In genomic region chr2:234955091-234955511, GRCh38 we compare ENCODE assay signal across 10 cellular contexts. TPM values are rescaled to one million over a fixed set of nuclear protein-coding genes. Genes with fewer than 3 reads are reported as not detected.
DNase-seq lines count a peak whose midpoint lies in the region; ATAC-seq lines count a peak whose summit lies in the region.
"Had no signal": no experiment of that assay in that cellular context is flagged by ENCODE, and none has a peak within 500 bp of the region (broad histone marks: within the 10 kb centered on the region; RNA-seq: fewer than 3 reads in every experiment).

No MANE protein-coding gene starts in this region.

- H3K4me3 ChIP-seq in iPS-15b (ENCODE audit: low read depth, low read length), result peak overlapping the region; percentile 70
- H3K4me3 ChIP-seq in CD4-positive, alpha-beta memory T cell (ENCODE audit: low read length in 2 of 2), result no peak overlapping the region

- H3K9me3 ChIP-seq in ES-I3 (ENCODE audit: control insufficient read depth, insufficient read depth, low read length) (no peaks in the 10 kb centered on the region), iPS-15b (ENCODE audit: control insufficient read depth, insufficient read depth, low read length) (no peaks in the 10 kb centered on the region)
- H3K9me3 ChIP-seq in CD4-positive, alpha-beta memory T cell (ENCODE audit: control insufficient read depth in 1 of 2, low read length in 2 of 2), result no peaks in the 10 kb centered on the region

- ATAC-seq in GM21529 (IDR thresholded peaks at IDR 0.05; ENCODE audit: unreplicated experiment), result no peak
- ATAC-seq in GM21390 (IDR thresholded peaks at IDR 0.05; ENCODE audit: unreplicated experiment), result no peak

- CTCF ChIA-PET in CD4-positive, alpha-beta memory T cell (lab: Charles Lee; ENCODE audit: partially characterized antibody), result no interaction called here

- H3K36me3 Mint-ChIP-seq in CD4-positive, alpha-beta memory T cell, result no peaks in the 10 kb centered on the region
- H3K36me3 Mint-ChIP-seq: CD4-positive, CD25-positive, alpha-beta regulatory T cell had no signal

- no peak overlapping the region for H3K4me3 Mint-ChIP-seq in CD4-positive, alpha-beta memory T cell

- POLR2A ChIA-PET in CD4-positive, alpha-beta memory T cell (lab: Charles Lee; ENCODE audit: partially characterized antibody), result no interaction called here

- peaks cover 17% of the 10 kb centered on the region for H3K27me3 ChIP-seq in iPS-15b (ENCODE audit: control insufficient read depth, insufficient read depth, low read length)
- H3K27me3 ChIP-seq in CD4-positive, alpha-beta memory T cell (ENCODE audit: insufficient read depth, low read length), result peaks cover 16% of the 10 kb centered on the region

- H3K4me1 ChIP-seq in ES-I3 (ENCODE audit: insufficient read depth, low read length), result peaks cover 42% of the 10 kb centered on the region
- peaks cover 36% of the 10 kb centered on the region for H3K4me1 ChIP-seq in iPS-15b (ENCODE audit: control insufficient read depth, insufficient read depth, low read length)
- no peaks in the 10 kb centered on the region for H3K4me1 ChIP-seq in CD4-positive, alpha-beta memory T cell (ENCODE audit: insufficient read depth, low read length)

- peak overlapping the region; percentile 71; the same call in 1 of the 2 replicates for H3K9ac ChIP-seq in ES-I3 (ENCODE audit: low read depth, low read length)
- peak overlapping the region; percentile 32 for H3K9ac ChIP-seq in iPS-15b (ENCODE audit: low read depth, low read length)

- H3K36me3 ChIP-seq in ES-I3 (ENCODE audit: insufficient read depth, low read length), result no peaks in the 10 kb centered on the region
- H3K36me3 ChIP-seq in iPS-15b (ENCODE audit: control insufficient read depth, insufficient read depth, low read length), result no peaks in the 10 kb centered on the region
- H3K36me3 ChIP-seq in CD4-positive, alpha-beta memory T cell (ENCODE audit: insufficient read depth, low read length), result no peaks in the 10 kb centered on the region

- peaks cover 0 to 2% (median 0%) of the 10 kb centered on the region in 8 donors for H3K9me3 Mint-ChIP-seq in CD4-positive, alpha-beta memory T cell

- intact Hi-C loops in posterior vena cava (cut with DNase I), result no loop called here
- intact Hi-C loops in CD4-positive, alpha-beta memory T cell (cut with micrococcal nuclease), result no loop called here

- H3K27me3 Mint-ChIP-seq in CD4-positive, alpha-beta memory T cell, result peaks cover 26 to 38% of the 10 kb centered on the region in 2 donors

- no peak overlapping the region for H3K27ac Mint-ChIP-seq in CD4-positive, alpha-beta memory T cell
- H3K27ac Mint-ChIP-seq: CD4-positive, CD25-positive, alpha-beta regulatory T cell had no signal

- peak overlapping the region; percentile 83 for H3K27ac ChIP-seq in angular gyrus (ENCODE audit: low read depth, low read length)
- H3K27ac ChIP-seq in CD4-positive, alpha-beta memory T cell (ENCODE audit: low read depth, low read length), result no peak overlapping the region

- DNase-seq in posterior vena cava (ENCODE audit: low spot score) (peak; percentile 20), NCI-H510A (lab: John Stamatoyannopoulos, UW) (no peak)
- no peak for DNase-seq in CD4-positive, alpha-beta memory T cell
- DNase-seq: CD4-positive, CD25-positive, alpha-beta regulatory T cell; central memory CD4-positive, alpha-beta T cell had no signal

- H3K4me1 Mint-ChIP-seq in CD4-positive, alpha-beta memory T cell, result peaks cover 5 to 15% (median 6%) of the 10 kb centered on the region in 4 donors

RNA-seq across cellular contexts. Expression of gene SH3BP4, which starts 3.3 kb away (rescaled TPM):
- total RNA-seq in posterior vena cava, result 10 to 100 TPM; 17.5 to 19.2 TPM
- total RNA-seq in CD4-positive, alpha-beta memory T cell, result under 1 TPM in 1 of 2 experiments, not detected in 1; 0.20 TPM
- not detected for polyA plus RNA-seq in CD4-positive, alpha-beta memory T cell
- polyA plus RNA-seq: CD4-positive, CD25-positive, alpha-beta regulatory T cell had no signal

Comparison
In these comparisons a context has a peak if more than half of its experiments do, and no peak if none do; other contexts are left out.
1. RNA of gene SH3BP4, which starts 3.3 kb away (total RNA-seq): 17.5 to 19.2 TPM in posterior vena cava; 0.20 TPM in CD4-positive, alpha-beta memory T cell; every median in the first group is over 10 times any median in the second.